6 cellular contexts compared by ENCODE assay signal in genomic region chr4:83290059-83290774, GRCh38. TPM values are rescaled to one million over a fixed set of nuclear protein-coding genes. Genes with fewer than 3 reads are reported as not detected.
DNase-seq lines count a peak whose midpoint lies in the region; ATAC-seq, FAIRE-seq and TF ChIP-seq lines count a peak whose summit lies in the region.
"Not testable (repeated sequence)": the region's sequence is repeated elsewhere in the genome, so short reads cannot be mapped to it uniquely, and the experiment has no call there.

No MANE protein-coding gene starts in this region.

- H2AFZ ChIP-seq in K562 (ENCODE audit: low read depth, low read length); HepG2 (ENCODE audit: low read length): not testable (repeated sequence)

- H3K9me3 ChIP-seq in K562 (replicated peaks; ENCODE audit: control insufficient read depth, insufficient read depth, low read depth, low read length); HepG2 (ENCODE audit: low read length); liver (ENCODE audit: control insufficient read depth in 4 of 4, low read length in 3 of 4); small intestine (ENCODE audit: control insufficient read depth, low read depth): not testable (repeated sequence)

- H3K36me3 ChIP-seq in K562 (ENCODE audit: control insufficient read depth, insufficient read depth, low read length); HepG2 (replicated peaks in 1 of 2; ENCODE audit: control insufficient read depth in 1 of 2, insufficient read depth in 2 of 2, low read length in 2 of 2); liver (ENCODE audit: control insufficient read depth in 4 of 4, insufficient read depth in 3 of 4, low read depth in 1 of 4, low read length in 3 of 4); small intestine (ENCODE audit: control insufficient read depth in 2 of 2, insufficient read depth in 2 of 2, low read length in 2 of 2): not testable (repeated sequence)

- CTCF ChIA-PET in K562 (lab: Yijun Ruan, JAX; ENCODE audit: low intra/inter-chr PET ratio); HepG2 (lab: Yijun Ruan, JAX; ENCODE audit: low intra/inter-chr PET ratio, low total read pairs): not testable (repeated sequence)

- TF ChIP-seq POLR2A in K562 (conservative IDR thresholded peaks at IDR 0.05); HepG2 (IDR thresholded peaks at IDR 0.05; ENCODE audit: insufficient read depth in 1 of 2, low read depth in 2 of 2, low read length in 2 of 2): not testable (repeated sequence)

- not testable (repeated sequence) for TF ChIP-seq CTCF in K562 (IDR thresholded peaks at IDR 0.05 in 2 of 3, conservative IDR thresholded peaks at IDR 0.05 in 1 of 3; ENCODE audit: insufficient read depth in 2 of 3, low read depth in 1 of 3, low read length in 3 of 3); HepG2 (CRISPR knock-in tag; IDR thresholded peaks at IDR 0.05); liver (IDR thresholded peaks at IDR 0.05; ENCODE audit: low read depth, low read length, missing input control); neural crest cell (conservative IDR thresholded peaks at IDR 0.05)

- H3K4me2 ChIP-seq in K562 (ENCODE audit: insufficient read depth, low read length); HepG2 (ENCODE audit: low read depth, low read length): not testable (repeated sequence)

- WGBS in K562 (ENCODE audit: insufficient coverage, low coverage, missing lambda C conversion rate): 4% methylated on average over 3 of the region's 3 CpGs
- WGBS in HepG2 (ENCODE audit: low lambda C conversion rate): 29% methylated on average over 3 of the region's 3 CpGs
- WGBS in liver: 85% methylated on average over 3 of the region's 3 CpGs
- 58 to 74% (median 64%) methylated on average over 3 of the region's 3 CpGs for WGBS in small intestine, 3 donors

- H3K9me3 Mint-ChIP-seq in neural crest cell: not testable (repeated sequence)

- not testable (repeated sequence) for H3K27ac Mint-ChIP-seq in neural crest cell (ENCODE audit: unreplicated experiment)

- H4K20me1 ChIP-seq in K562 (replicated peaks; ENCODE audit: control insufficient read depth, insufficient read depth, low read length); HepG2 (ENCODE audit: insufficient read depth, low read length): not testable (repeated sequence)

- not testable (repeated sequence) for H3K4me3 ChIP-seq in K562; HepG2 (replicated peaks in 1 of 3; ENCODE audit: insufficient read depth in 1 of 3, low read depth in 2 of 3, low read length in 3 of 3); liver (ENCODE audit: low read depth in 1 of 3, low read length in 3 of 3); small intestine (ENCODE audit: low read depth in 1 of 2, low read length in 2 of 2)

- H3K9ac ChIP-seq in K562 (ENCODE audit: insufficient read depth in 1 of 2, low read depth in 2 of 2, low read length in 2 of 2); HepG2 (ENCODE audit: insufficient read depth, low read depth, low read length); liver (ENCODE audit: low read depth in 1 of 2, low read length in 2 of 2): not testable (repeated sequence)

- not testable (repeated sequence) for TF ChIP-seq EP300 in K562 (IDR thresholded peaks at IDR 0.05; ENCODE audit: low read length); HepG2 (IDR thresholded peaks at IDR 0.05; ENCODE audit: low read depth in 2 of 2, low read length in 2 of 2); HepG2 (CRISPR knock-in tag; IDR thresholded peaks at IDR 0.05; ENCODE audit: borderline replicate concordance)

- BruUV-seq in K562 (replicated peaks; lab: Mats Ljungman, UMichigan); HepG2 (replicated peaks; lab: Mats Ljungman, UMichigan): not testable (repeated sequence)

- H3K79me2 ChIP-seq in K562 (ENCODE audit: control insufficient read depth, insufficient read depth, low read length); HepG2 (ENCODE audit: insufficient read depth, low read length): not testable (repeated sequence)

- peak overlapping the region; percentile 23 for H3K4me3 Mint-ChIP-seq in neural crest cell

- H3K27me3 ChIP-seq in K562 (ENCODE audit: control insufficient read depth in 2 of 2, insufficient read depth in 2 of 2, low read length in 2 of 2); HepG2 (ENCODE audit: control insufficient read depth in 1 of 2, insufficient read depth in 2 of 2, low read length in 2 of 2); liver (ENCODE audit: control insufficient read depth in 4 of 4, insufficient read depth in 4 of 4, low read length in 3 of 4); small intestine (ENCODE audit: control insufficient read depth in 2 of 2, insufficient read depth in 2 of 2, low read length in 2 of 2): not testable (repeated sequence)

- not testable (repeated sequence) for ATAC-seq in K562, HepG2
- peak; percentile 20 for ATAC-seq in left colon

- TF ChIP-seq RAD21 in K562 (CRISPR knock-in tag; conservative IDR thresholded peaks at IDR 0.05 in 1 of 2, IDR thresholded peaks at IDR 0.05 in 1 of 2); HepG2 (CRISPR knock-in tag; IDR thresholded peaks at IDR 0.05); liver (IDR thresholded peaks at IDR 0.05): not testable (repeated sequence)

- not testable (repeated sequence) for H3K4me1 ChIP-seq in K562 (replicated peaks in 1 of 2; ENCODE audit: control insufficient read depth in 2 of 2, insufficient read depth in 2 of 2, low read length in 2 of 2); liver (ENCODE audit: control insufficient read depth in 4 of 4, insufficient read depth in 4 of 4, low read length in 3 of 4); small intestine (ENCODE audit: control insufficient read depth in 2 of 2, insufficient read depth in 1 of 2, low read depth in 1 of 2, low read length in 1 of 2)
- peaks cover 17% of the 10 kb centered on the region for H3K4me1 ChIP-seq in HepG2 (ENCODE audit: insufficient read depth, low read length)

- POLR2A ChIA-PET in K562 (lab: Yijun Ruan, JAX); HepG2 (lab: Yijun Ruan, JAX): not testable (repeated sequence)

- not testable (repeated sequence) for H3K4me1 Mint-ChIP-seq in neural crest cell

- intact Hi-C loops in K562 (cut with micrococcal nuclease); left colon (cut with DNase I, micrococcal nuclease); HepG2 (cut with micrococcal nuclease; ENCODE audit: unreplicated experiment): not testable (repeated sequence)

- in situ Hi-C loops in K562 (cut with MboI); HepG2 (cut with HindIII; ENCODE audit: extremely low pct_ligation_motif_present, low pct_unique_long_range_greater_than_20kb): not testable (repeated sequence)

- not testable (repeated sequence) for H3K9me1 ChIP-seq in K562 (ENCODE audit: control insufficient read depth, insufficient read depth, low read length)

- not testable (repeated sequence) for H3K27me3 Mint-ChIP-seq in neural crest cell (ENCODE audit: low read depth)

- DNase-seq in K562 (ENCODE audit: extremely low read depth in 1 of 4, low spot score in 3 of 4); left colon; HepG2 (ENCODE audit: low spot score); neural crest cell (ENCODE audit: low read depth, low spot score): not testable (repeated sequence)
- DNase-seq in small intestine: peak; percentile 58

- H3K36me3 Mint-ChIP-seq in neural crest cell (ENCODE audit: low read depth): not testable (repeated sequence)

- H3K27ac ChIP-seq in K562 (ENCODE audit: extremely low read depth, low read depth, low read length); HepG2 (ENCODE audit: extremely low read length, insufficient read depth, low read length); liver (ENCODE audit: low read depth in 1 of 2, low read length in 2 of 2); small intestine (ENCODE audit: low read depth in 1 of 2, low read length in 1 of 2): not testable (repeated sequence)

- not testable (repeated sequence) for FAIRE-seq in K562 (lab: Jason Lieb, UNC); HepG2 (lab: Jason Lieb, UNC); small intestine (lab: Jason Lieb, UNC)

RNA-seq across cellular contexts. Expression of gene COQ2, which starts 5.6 kb away (rescaled TPM):
- 13.2 and 17.0 TPM in 2 replicates for total RNA-seq in K562 (2011; cell fraction: chromatin; rRNA removed; ENCODE audit: low replicate concordance)
- total RNA-seq in K562 (2011; cell fraction: nucleolus; rRNA removed): 10.5 and 11.4 TPM in 2 replicates
- 15.1 and 18.4 TPM in 2 replicates for total RNA-seq in K562 (2011; cell fraction: nucleoplasm; rRNA removed)
- total RNA-seq in K562 (2014; rRNA removed) (8.5 and 10.4 TPM in 2 replicates), K562 (2014; rRNA removed; fragmentation: Illumina TruSeq; extraction: Trizol) (11.8 and 13.6 TPM in 2 replicates), K562 (2015; rRNA removed; fragmentation: Illumina TruSeq; extraction: Trizol) (11.9 TPM in 2 replicates), K562 (2021) (11.1 and 11.6 TPM in 2 replicates), left colon (10 to 100 TPM; 18.9 to 23.3 TPM), HepG2 (2016; rRNA removed; fragmentation: Illumina TruSeq; extraction: Trizol) (16.4 and 17.3 TPM in 2 replicates), liver (10 to 100 TPM in 1 of 2 donors, 1 to 10 TPM in 1; 8.6 to 13.6 TPM), neural crest cell (19.7 and 21.9 TPM in 2 replicates)
- polyA plus RNA-seq in K562 (2011; rRNA removed) (8.9 and 13.5 TPM in 2 replicates), K562 (2014; fragmentation: Illumina TruSeq; extraction: Trizol) (11.4 and 13.4 TPM in 2 replicates), K562 (2014; fragmentation: Nextera tagmentation; extraction: Ambion mirVana) (1 to 10 TPM; 1.9 to 2.9 TPM), K562 (2014; rRNA removed) (12.9 and 13.2 TPM in 2 replicates), HepG2 (2011; rRNA removed) (8.2 and 10.1 TPM in 2 replicates), liver (10 to 100 TPM in 1 of 2 donors, 1 to 10 TPM in 1; 10.0 to 11.6 TPM), small intestine (10 to 100 TPM in 1 of 3 donors, 1 to 10 TPM in 2; 6.3 to 21.7 (median 7.0) TPM)
- polyA plus RNA-seq in K562 (2011; cell fraction: cytosol; rRNA removed): 8.6 and 10.7 TPM in 2 replicates
- polyA plus RNA-seq in K562 (2011; cell fraction: nucleus; rRNA removed): 5.1 and 5.7 TPM in 2 replicates
- 6.8 and 7.5 TPM in 2 replicates for polyA plus RNA-seq in K562 (2012)
- polyA minus RNA-seq in K562 (2011; rRNA and poly(A)+ RNA removed): 11.6 and 13.2 TPM in 2 replicates
- polyA minus RNA-seq in K562 (2011; cell fraction: cytosol; rRNA and poly(A)+ RNA removed): 4.0 and 4.3 TPM in 2 replicates
- 7.6 and 7.8 TPM in 2 replicates for polyA minus RNA-seq in K562 (2011; cell fraction: nucleus; rRNA and poly(A)+ RNA removed)
- 9.0 and 11.1 TPM in 2 replicates for total RNA-seq in HepG2 (2016; cell fraction: cytosol; rRNA removed; fragmentation: Illumina TruSeq; extraction: Trizol; ENCODE audit: low read depth)
- total RNA-seq in HepG2 (2016; cell fraction: insoluble cytoplasmic fraction; rRNA removed; fragmentation: Illumina TruSeq; extraction: Trizol): 15.4 and 18.9 TPM in 2 replicates
- total RNA-seq in HepG2 (2016; cell fraction: membrane; rRNA removed; fragmentation: Illumina TruSeq; extraction: Trizol): 11.9 and 12.0 TPM in 2 replicates
- total RNA-seq in HepG2 (2016; cell fraction: nucleus; rRNA removed; fragmentation: Illumina TruSeq; extraction: Trizol): 17.7 and 19.0 TPM in 2 replicates
- 6.9 and 8.4 TPM in 2 replicates for polyA plus RNA-seq in HepG2 (2011; cell fraction: cytosol; rRNA removed)
- 3.6 TPM in 2 replicates for polyA plus RNA-seq in HepG2 (2011; cell fraction: nucleus; rRNA removed)
- polyA plus RNA-seq in HepG2 (2012): 3.2 and 6.3 TPM in 2 replicates
- 6.6 and 7.7 TPM in 2 replicates for polyA plus RNA-seq in HepG2 (2016; cell fraction: cytosol; fragmentation: Illumina TruSeq; extraction: Trizol; ENCODE audit: low read depth)
- 14.8 and 18.0 TPM in 2 replicates for polyA plus RNA-seq in HepG2 (2016; cell fraction: insoluble cytoplasmic fraction; fragmentation: Illumina TruSeq; extraction: Trizol; ENCODE audit: low read depth)
- 7.8 and 9.6 TPM in 2 replicates for polyA plus RNA-seq in HepG2 (2016; cell fraction: membrane; fragmentation: Illumina TruSeq; extraction: Trizol; ENCODE audit: low read depth)
- 21.1 and 24.4 TPM in 2 replicates for polyA plus RNA-seq in HepG2 (2016; cell fraction: nucleus; fragmentation: Illumina TruSeq; extraction: Trizol; ENCODE audit: insufficient read depth, low read depth)
- 11.1 and 21.4 TPM in 2 replicates for polyA minus RNA-seq in HepG2 (2011; rRNA and poly(A)+ RNA removed; ENCODE audit: low replicate concordance)
- polyA minus RNA-seq in HepG2 (2011; cell fraction: cytosol; rRNA and poly(A)+ RNA removed): 4.1 and 4.9 TPM in 2 replicates
- polyA minus RNA-seq in HepG2 (2011; cell fraction: nucleus; rRNA and poly(A)+ RNA removed): 14.9 and 18.2 TPM in 2 replicates

RNA-seq across cellular contexts. Expression of gene HPSE, which starts 44.4 kb away (rescaled TPM):
- total RNA-seq in K562 (2011; cell fraction: chromatin; rRNA removed; ENCODE audit: low replicate concordance): 0.46 TPM in 1 of 2 replicates, not detected in the other
- 0.26 and 0.33 TPM in 2 replicates for total RNA-seq in K562 (2011; cell fraction: nucleolus; rRNA removed)
- total RNA-seq in K562 (2011; cell fraction: nucleoplasm; rRNA removed): 0.15 and 0.61 TPM in 2 replicates
- total RNA-seq in K562 (2014; rRNA removed): 0.04 and 0.14 TPM in 2 replicates
- total RNA-seq in K562 (2014; rRNA removed; fragmentation: Illumina TruSeq; extraction: Trizol): 0.15 and 0.26 TPM in 2 replicates
- total RNA-seq in K562 (2015; rRNA removed; fragmentation: Illumina TruSeq; extraction: Trizol): 0.15 TPM in 1 of 2 replicates, not detected in the other
- 0.20 and 0.22 TPM in 2 replicates for total RNA-seq in K562 (2021)
- 0.14 and 0.42 TPM in 2 replicates for polyA plus RNA-seq in K562 (2011; rRNA removed)
- 0.07 and 0.12 TPM in 2 replicates for polyA plus RNA-seq in K562 (2011; cell fraction: cytosol; rRNA removed)
- 0.15 and 0.31 TPM in 2 replicates for polyA plus RNA-seq in K562 (2011; cell fraction: nucleus; rRNA removed)
- 0.05 and 0.29 TPM in 2 replicates for polyA plus RNA-seq in K562 (2012)
- polyA plus RNA-seq in K562 (2014; fragmentation: Illumina TruSeq; extraction: Trizol): 0.06 and 0.08 TPM in 2 replicates
- under 1 TPM; 0.01 to 0.04 TPM for polyA plus RNA-seq in K562 (2014; fragmentation: Nextera tagmentation; extraction: Ambion mirVana)
- 0.29 TPM in 1 of 2 replicates, not detected in the other for polyA plus RNA-seq in K562 (2014; rRNA removed)
- 0.27 and 0.81 TPM in 2 replicates for polyA minus RNA-seq in K562 (2011; rRNA and poly(A)+ RNA removed)
- 0.57 TPM in 1 of 2 replicates, not detected in the other for polyA minus RNA-seq in K562 (2011; cell fraction: cytosol; rRNA and poly(A)+ RNA removed)
- polyA minus RNA-seq in K562 (2011; cell fraction: nucleus; rRNA and poly(A)+ RNA removed): under 0.01 and 0.11 TPM in 2 replicates
- 10 to 100 TPM; 13.3 to 23.8 TPM for total RNA-seq in left colon
- total RNA-seq in HepG2 (2016; rRNA removed; fragmentation: Illumina TruSeq; extraction: Trizol): not detected in 2 replicates
- total RNA-seq in HepG2 (2016; cell fraction: cytosol; rRNA removed; fragmentation: Illumina TruSeq; extraction: Trizol; ENCODE audit: low read depth): not detected in 2 replicates
- 0.04 TPM in 1 of 2 replicates, not detected in the other for total RNA-seq in HepG2 (2016; cell fraction: insoluble cytoplasmic fraction; rRNA removed; fragmentation: Illumina TruSeq; extraction: Trizol)
- total RNA-seq in HepG2 (2016; cell fraction: membrane; rRNA removed; fragmentation: Illumina TruSeq; extraction: Trizol): not detected in 2 replicates
- not detected in 2 replicates for total RNA-seq in HepG2 (2016; cell fraction: nucleus; rRNA removed; fragmentation: Illumina TruSeq; extraction: Trizol)
- polyA plus RNA-seq in HepG2 (2011; rRNA removed): not detected in 2 replicates
- polyA plus RNA-seq in HepG2 (2011; cell fraction: cytosol; rRNA removed): not detected in 2 replicates
- polyA plus RNA-seq in HepG2 (2011; cell fraction: nucleus; rRNA removed): not detected in 2 replicates
- polyA plus RNA-seq in HepG2 (2012): not detected in 2 replicates
- not detected in 2 replicates for polyA plus RNA-seq in HepG2 (2016; cell fraction: cytosol; fragmentation: Illumina TruSeq; extraction: Trizol; ENCODE audit: low read depth)
- not detected in 2 replicates for polyA plus RNA-seq in HepG2 (2016; cell fraction: insoluble cytoplasmic fraction; fragmentation: Illumina TruSeq; extraction: Trizol; ENCODE audit: low read depth)
- not detected in 2 replicates for polyA plus RNA-seq in HepG2 (2016; cell fraction: membrane; fragmentation: Illumina TruSeq; extraction: Trizol; ENCODE audit: low read depth)
- polyA plus RNA-seq in HepG2 (2016; cell fraction: nucleus; fragmentation: Illumina TruSeq; extraction: Trizol; ENCODE audit: insufficient read depth, low read depth): not detected in 2 replicates
- polyA minus RNA-seq in HepG2 (2011; rRNA and poly(A)+ RNA removed; ENCODE audit: low replicate concordance): 3.5 TPM in 1 of 2 replicates, not detected in the other
- not detected in 2 replicates for polyA minus RNA-seq in HepG2 (2011; cell fraction: cytosol; rRNA and poly(A)+ RNA removed)
- polyA minus RNA-seq in HepG2 (2011; cell fraction: nucleus; rRNA and poly(A)+ RNA removed): 0.26 TPM in 1 of 2 replicates, not detected in the other
- 1 to 10 TPM; 1.0 to 4.7 TPM for total RNA-seq in liver
- 1 to 10 TPM in 1 of 2 donors, under 1 TPM in 1; 0.43 to 1.0 TPM for polyA plus RNA-seq in liver
- 0.30 and 0.32 TPM in 2 replicates for total RNA-seq in neural crest cell
- 1 to 10 TPM in 2 of 3 donors, under 1 TPM in 1; 0.45 to 2.5 (median 1.4) TPM for polyA plus RNA-seq in small intestine
